Comparison of ENCODE assay signal across 14 cellular contexts in the genomic region with DNA sequence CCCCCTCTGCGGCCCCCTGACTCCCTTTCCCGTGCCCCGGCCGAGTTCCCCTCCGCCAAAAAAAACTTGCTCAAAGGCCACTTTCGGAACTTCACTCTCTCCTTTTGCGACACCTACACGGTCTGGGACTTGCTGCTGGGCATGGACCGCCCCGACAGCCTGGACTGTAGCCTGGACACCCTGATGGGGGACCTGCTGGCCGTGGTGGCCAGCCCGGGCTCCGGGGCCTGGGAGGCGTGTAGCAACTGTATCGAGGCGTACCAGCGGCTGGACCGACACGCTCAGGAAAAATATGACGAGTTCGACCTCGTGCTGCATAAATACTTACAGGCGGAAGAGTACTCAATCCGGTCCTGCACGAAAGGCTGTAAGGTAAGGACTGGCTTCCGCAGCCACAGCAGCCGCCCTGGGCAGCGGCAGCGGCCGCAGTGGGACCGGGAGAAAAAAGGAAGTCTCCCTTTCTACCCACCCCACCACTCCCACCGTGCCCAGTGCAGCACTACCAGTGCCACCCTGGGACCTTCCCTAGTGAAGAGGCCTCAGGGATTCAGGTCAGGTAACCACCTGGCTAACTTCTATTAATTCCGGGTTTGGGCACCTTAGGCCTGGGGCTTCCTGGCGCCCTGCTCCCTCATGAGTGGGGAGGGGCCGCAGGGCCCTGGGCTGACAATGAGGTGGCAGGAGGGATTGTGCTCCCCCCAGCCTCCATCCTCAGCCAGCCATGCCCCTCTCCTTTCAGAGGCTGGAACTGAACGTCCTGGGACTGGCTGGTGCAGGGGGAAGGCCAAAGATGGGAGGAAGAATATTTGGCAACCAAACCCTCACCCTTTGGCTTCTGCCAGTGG. TPM values are rescaled to one million over a fixed set of nuclear protein-coding genes. Genes with fewer than 3 reads are reported as not detected.
DNase-seq lines count a peak whose midpoint lies in the region; ATAC-seq and TF ChIP-seq lines count a peak whose summit lies in the region.
"Had no signal": no experiment of that assay in that cellular context is flagged by ENCODE, and none has a peak within 500 bp of the region (broad histone marks: within the 10 kb centered on the region; RNA-seq: fewer than 3 reads in every experiment).

No MANE protein-coding gene starts in this region.

- ATAC-seq in HG03095 (IDR thresholded peaks at IDR 0.05; ENCODE audit: unreplicated experiment) = no peak
- ATAC-seq in gastrocnemius medialis = no peak
- ATAC-seq: upper lobe of right lung had no signal

- no peak for TF ChIP-seq POLR2A in gastrocnemius medialis (IDR thresholded peaks at IDR 0.05)

- DNase-seq in DMS79 (lab: John Stamatoyannopoulos, UW) (peak; percentile 3), DMS79 treated with DMSO at 0.1 percent for 48 hours (lab: John Stamatoyannopoulos, UW) (no peak), glutamatergic neuron (peak; percentile 19), NCI-H2107 treated with DMSO at 0.1 percent for 48 hours (lab: John Stamatoyannopoulos, UW; ENCODE audit: unreplicated experiment) (no peak), gastrocnemius medialis (no peak)
- DNase-seq: adrenal gland, NCI-H2081 treated with DMSO at 0.1 percent for 48 hours, RPMI8226, upper lobe of right lung had no signal

- TF ChIP-seq CTCF in VCaP (conservative IDR thresholded peaks at IDR 0.05) = no peak
- no peak for TF ChIP-seq CTCF in glutamatergic neuron (IDR thresholded peaks at IDR 0.05; ENCODE audit: partially characterized antibody, unreplicated experiment)
- TF ChIP-seq CTCF in gastrocnemius medialis (IDR thresholded peaks at IDR 0.05 in 4 of 5, conservative IDR thresholded peaks at IDR 0.05 in 1 of 5) = no peak

- H3K27ac ChIP-seq in VCaP = peak overlapping the region; percentile 91
- H3K27ac ChIP-seq in gastrocnemius medialis = no peak overlapping the region
- H3K27ac ChIP-seq: adrenal gland, KMS-11, upper lobe of right lung had no signal

- H3K9me3 ChIP-seq in neuron (ENCODE audit: low read length) = no peaks in the 10 kb centered on the region
- H3K9me3 ChIP-seq in gastrocnemius medialis = no peaks in the 10 kb centered on the region
- H3K9me3 ChIP-seq: adrenal gland, upper lobe of right lung had no signal

- H3K36me3 Mint-ChIP-seq in glutamatergic neuron (ENCODE audit: unreplicated experiment) = no peaks in the 10 kb centered on the region

- peak overlapping the region; percentile 89 for H3K4me3 Mint-ChIP-seq in glutamatergic neuron (ENCODE audit: unreplicated experiment)

- H3K27me3 Mint-ChIP-seq in glutamatergic neuron (ENCODE audit: unreplicated experiment) = peaks cover 6% of the 10 kb centered on the region

- H3K4me1 ChIP-seq in neuron (ENCODE audit: insufficient read depth, low read length) (peaks cover 6% of the 10 kb centered on the region), gastrocnemius medialis (no peaks in the 10 kb centered on the region)
- H3K4me1 ChIP-seq: adrenal gland, upper lobe of right lung had no signal

- in situ Hi-C loops in gastrocnemius medialis (cut with MboI; ENCODE audit: low sequenced_read_pairs in 4 of 4) = no loop called here

- H3K27me3 ChIP-seq in neuron (ENCODE audit: insufficient read depth, low read length) (peaks cover 3% of the 10 kb centered on the region), gastrocnemius medialis (peaks cover 0 to 43% (median 14%) of the 10 kb centered on the region in 3 donors)

- H2AFZ ChIP-seq in neuron (ENCODE audit: low read depth, low read length) = no peak overlapping the region

- no peaks in the 10 kb centered on the region for H3K9me3 Mint-ChIP-seq in glutamatergic neuron (ENCODE audit: unreplicated experiment)

- peaks cover 5% of the 10 kb centered on the region for H3K4me1 Mint-ChIP-seq in glutamatergic neuron (ENCODE audit: low read depth, unreplicated experiment)

- intact Hi-C loops in gastrocnemius medialis (cut with DNase I; ENCODE audit: low total_unique reads) = no loop called here

- peak overlapping the region; percentile 66 for H3K4me3 ChIP-seq in neuron (ENCODE audit: low read length)
- H3K4me3 ChIP-seq in gastrocnemius medialis = no peak overlapping the region
- H3K4me3 ChIP-seq: upper lobe of right lung had no signal

- H3K27ac Mint-ChIP-seq in glutamatergic neuron (ENCODE audit: unreplicated experiment) = no peak overlapping the region

- H3K36me3 ChIP-seq in neuron (ENCODE audit: insufficient read depth, low read length) = no peaks in the 10 kb centered on the region
- no peaks in the 10 kb centered on the region for H3K36me3 ChIP-seq in gastrocnemius medialis
- H3K36me3 ChIP-seq: adrenal gland, upper lobe of right lung had no signal

RNA-seq across cellular contexts. Expression of gene NALF2, which starts 1.9 kb away (rescaled TPM):
- 9.8 TPM for total RNA-seq in glutamatergic neuron (ENCODE audit: unreplicated experiment)
- under 1 TPM in 1 of 4 donors, not detected in 3; 0.33 TPM for total RNA-seq in gastrocnemius medialis
- total RNA-seq: A172, upper lobe of right lung had no signal

Comparison
In these comparisons a context has a peak if more than half of its experiments do, and no peak if none do; other contexts are left out.
1. DNase-seq: peak in DMS79 (single experiment) and glutamatergic neuron (single experiment); none in DMS79 treated with DMSO at 0.1 percent for 48 hours (single experiment), NCI-H2107 treated with DMSO at 0.1 percent for 48 hours (single experiment) and gastrocnemius medialis (0 of 2).